In genomic region chrX:54044877-54045328, GRCh38 we compare ENCODE assay signal across 1 cellular context.
TF ChIP-seq lines count a peak whose summit lies in the region.

No MANE protein-coding gene starts in this region.

TF ChIP-seq in HCT116, 20 proteins besides CTCF, POLR2A, EP300 and RAD21 (continued from another document):
- TF ChIP-seq ZBTB33 (IDR thresholded peaks at IDR 0.05; ENCODE audit: extremely low read depth, insufficient replicate concordance, low read length) (no peak), YY1 (IDR thresholded peaks at IDR 0.05; ENCODE audit: extremely low read depth, insufficient replicate concordance, low read depth, low read length) (no peak), SP1 (IDR thresholded peaks at IDR 0.05; ENCODE audit: low read depth) (no peak), CEBPB (IDR thresholded peaks at IDR 0.05; ENCODE audit: low read depth) (no peak), MAX (IDR thresholded peaks at IDR 0.05) (no peak), EZH2 (IDR thresholded peaks at IDR 0.05) (no peak), ELF1 (IDR thresholded peaks at IDR 0.05; ENCODE audit: borderline replicate concordance, low read depth) (no peak)
